8 cellular contexts compared by ENCODE assay signal in genomic region chr16:15025234-15025951, GRCh38. TPM values are rescaled to one million over a fixed set of nuclear protein-coding genes. Genes with fewer than 3 reads are reported as not detected.
DNase-seq lines count a peak whose midpoint lies in the region; ATAC-seq, FAIRE-seq and TF ChIP-seq lines count a peak whose summit lies in the region.
"Not testable (repeated sequence)": the region's sequence is repeated elsewhere in the genome, so short reads cannot be mapped to it uniquely, and the experiment has no call there.

No MANE protein-coding gene starts in this region.

- H3K79me2 ChIP-seq in mammary epithelial cell (ENCODE audit: insufficient read depth, low read length) (peaks cover 35% of the 10 kb centered on the region), osteoblast (ENCODE audit: insufficient read depth, low read length) (peaks cover 46% of the 10 kb centered on the region)
- H3K79me2 ChIP-seq in keratinocyte (ENCODE audit: control insufficient read depth, insufficient read depth, low read length): not testable (repeated sequence)

- not testable (repeated sequence) for H3K9me3 ChIP-seq in mammary epithelial cell (replicated peaks; ENCODE audit: insufficient read depth, low read length); keratinocyte (ENCODE audit: control insufficient read depth, low read depth, low read length); osteoblast (ENCODE audit: low read depth, low read length)

- H3K4me3 ChIP-seq in AG09309 (ENCODE audit: control insufficient read depth, low read depth, low read length); mammary epithelial cell (replicated peaks in 1 of 3; ENCODE audit: insufficient read depth in 1 of 3, low read depth in 2 of 3, low read length in 3 of 3); fibroblast of pulmonary artery (replicated peaks; ENCODE audit: low read depth, low read length); keratinocyte (ENCODE audit: control insufficient read depth in 2 of 3, extremely low read depth in 1 of 3, insufficient read depth in 2 of 3, low read depth in 1 of 3, low read length in 3 of 3); osteoblast (ENCODE audit: insufficient read depth, low read length): not testable (repeated sequence)

- H3K36me3 ChIP-seq in mammary epithelial cell (ENCODE audit: insufficient read depth, low read length): not testable (repeated sequence)
- H3K36me3 ChIP-seq in keratinocyte (ENCODE audit: control insufficient read depth in 2 of 2, extremely low read depth in 1 of 2, insufficient read depth in 2 of 2, low read length in 2 of 2) (peaks cover 13 to 17% of the 10 kb centered on the region in 2 experiments), osteoblast (ENCODE audit: insufficient read depth, low read length) (peaks cover 59% of the 10 kb centered on the region)

- ATAC-seq in SK-N-SH treated with all-trans-retinoic acid at 6 μM for 48 hours: peak; percentile 83

- not testable (repeated sequence) for H3K9me1 ChIP-seq in keratinocyte (ENCODE audit: control insufficient read depth, extremely low read depth, insufficient read depth, low read length)

- not testable (repeated sequence) for H4K20me1 ChIP-seq in mammary epithelial cell (ENCODE audit: insufficient read depth, low read length); keratinocyte (ENCODE audit: control insufficient read depth, extremely low read depth, insufficient read depth, low read length)
- peaks cover 33% of the 10 kb centered on the region for H4K20me1 ChIP-seq in osteoblast (ENCODE audit: insufficient read depth, low read length)

- CTCF ChIA-PET in mammary epithelial cell (lab: Charles Lee; ENCODE audit: low non-redundant PET): not testable (repeated sequence)

- TF ChIP-seq CTCF in AG09309 (IDR thresholded peaks at IDR 0.05; ENCODE audit: control insufficient read depth, insufficient read depth, low read depth, low read length, missing control alignments); mammary epithelial cell (conservative IDR thresholded peaks at IDR 0.05 in 1 of 2, IDR thresholded peaks at IDR 0.05 in 1 of 2; ENCODE audit: extremely low read depth in 1 of 2, insufficient read depth in 1 of 2, low read depth in 1 of 2, low read length in 2 of 2); fibroblast of pulmonary artery (IDR thresholded peaks at IDR 0.05; ENCODE audit: low read length, missing control alignments); keratinocyte (optimal IDR thresholded peaks at IDR 0.05 in 1 of 3, IDR thresholded peaks at IDR 0.05 in 1 of 3, conservative IDR thresholded peaks at IDR 0.05 in 1 of 3; ENCODE audit: extremely low read depth in 1 of 3, insufficient read depth in 2 of 3, low read length in 3 of 3); osteoblast (IDR thresholded peaks at IDR 0.05; ENCODE audit: extremely low read depth, low read depth, low read length): not testable (repeated sequence)

- not testable (repeated sequence) for H3K9ac ChIP-seq in mammary epithelial cell (ENCODE audit: insufficient read depth, low read length); keratinocyte (ENCODE audit: control insufficient read depth, extremely low read depth, insufficient read depth, low read length)

- DNase-seq in AG09309 (ENCODE audit: low read depth) (peak; percentile 4), HCEC 1CT (peak; percentile 69), mammary epithelial cell (peak; percentile 30), fibroblast of pulmonary artery (ENCODE audit: low read depth) (peak; percentile 77), stromal cell of bone marrow (ENCODE audit: low read depth) (peak; percentile 30)
- not testable (repeated sequence) for DNase-seq in keratinocyte (ENCODE audit: low read depth, low spot score); osteoblast (ENCODE audit: insufficient read length, low spot score, missing footprints)

- WGBS in mammary epithelial cell (ENCODE audit: low coverage, missing lambda C conversion rate): 72% methylated on average over 14 of the region's 14 CpGs

- H3K4me1 ChIP-seq in mammary epithelial cell (ENCODE audit: insufficient read depth, low read length) (peaks cover 28% of the 10 kb centered on the region), keratinocyte (ENCODE audit: control insufficient read depth, extremely low read depth, insufficient read depth, low read length) (peaks cover 11% of the 10 kb centered on the region), osteoblast (ENCODE audit: insufficient read depth, low read length) (peaks cover 24% of the 10 kb centered on the region)

- intact Hi-C loops in mammary epithelial cell (cut with micrococcal nuclease): not testable (repeated sequence)

- not testable (repeated sequence) for H3K27ac ChIP-seq in mammary epithelial cell (ENCODE audit: insufficient read depth, low read depth, low read length); keratinocyte (ENCODE audit: control insufficient read depth, insufficient read depth, low read length)
- peak overlapping the region; percentile 52 for H3K27ac ChIP-seq in osteoblast (ENCODE audit: low read depth, low read length)

- in situ Hi-C loops in mammary epithelial cell (cut with MboI; ENCODE audit: low sequenced_read_pairs in 2 of 2): not testable (repeated sequence)

- not testable (repeated sequence) for BruUV-seq in mammary epithelial cell (replicated peaks; lab: Mats Ljungman, UMichigan)

- not testable (repeated sequence) for H3K4me2 ChIP-seq in mammary epithelial cell (ENCODE audit: insufficient read depth, low read depth, low read length); keratinocyte (ENCODE audit: control insufficient read depth, extremely low read depth, insufficient read depth, low read depth, low read length)
- H3K4me2 ChIP-seq in osteoblast (ENCODE audit: insufficient read depth, low read length): peak overlapping the region; percentile 27

- H3K27me3 ChIP-seq in mammary epithelial cell (ENCODE audit: insufficient read depth, low read length); keratinocyte (ENCODE audit: control insufficient read depth, extremely low read depth, insufficient read depth, low read length); osteoblast (ENCODE audit: insufficient read depth, low read length): not testable (repeated sequence)

- dilution Hi-C loops in mammary epithelial cell (cut with HindIII; ENCODE audit: low sequenced_read_pairs); keratinocyte (cut with MboI; ENCODE audit: extremely low pct_ligation_motif_present, low sequenced_read_pairs): not testable (repeated sequence)

- not testable (repeated sequence) for H2AFZ ChIP-seq in mammary epithelial cell (ENCODE audit: low read depth, low read length); keratinocyte (ENCODE audit: control insufficient read depth, low read length); osteoblast (ENCODE audit: low read length)

- FAIRE-seq in keratinocyte (lab: Jason Lieb, UNC): peak; percentile 75

TF ChIP-seq in SK-N-SH treated with all-trans-retinoic acid at 6 μM for 48 hours, 23 proteins besides CTCF, POLR2A, EP300 and RAD21 (continues in another document):
- TF ChIP-seq ISL1 (CRISPR knock-in tag; IDR thresholded peaks at IDR 0.05): peak; percentile 38; the same call in 1 of the 2 replicates
- peak; percentile 57; the same call in 1 of the 2 replicates for TF ChIP-seq ZC3H10 (CRISPR knock-in tag; IDR thresholded peaks at IDR 0.05)
- 0 out of 2 replicates have a peak, but pooled peaks have one; percentile 40 for TF ChIP-seq PATZ1 (CRISPR knock-in tag; IDR thresholded peaks at IDR 0.05; ENCODE audit: borderline replicate concordance)

RNA-seq across cellular contexts. Expression of gene NTAN1, which starts 30.5 kb away (rescaled TPM):
- 10 to 100 TPM; 41.9 to 63.7 TPM for total RNA-seq in mammary epithelial cell
- polyA plus RNA-seq in mammary epithelial cell: 62.2 TPM
- 120 TPM for polyA minus RNA-seq in mammary epithelial cell
- polyA plus RNA-seq in keratinocyte: 88.1 to 127 TPM (median 99.6 TPM) in 3 replicates
- polyA plus RNA-seq in keratinocyte (2011; ENCODE audit: low read depth): 63.0 TPM
- 79.0 and 124 TPM in 2 replicates for polyA plus RNA-seq in keratinocyte (2011; cell fraction: cytosol; rRNA removed)
- 24.3 and 26.3 TPM in 2 replicates for polyA plus RNA-seq in keratinocyte (2011; cell fraction: nucleus; rRNA removed)
- polyA plus RNA-seq in keratinocyte (2012; ENCODE audit: low replicate concordance): 30.9 and 55.6 TPM in 2 replicates
- 78.6 to 99.0 TPM (median 91.4 TPM) in 3 replicates for polyA minus RNA-seq in keratinocyte
- 74.6 TPM for polyA minus RNA-seq in keratinocyte (2011; cell fraction: cytosol; rRNA and poly(A)+ RNA removed)
- polyA minus RNA-seq in keratinocyte (2011; cell fraction: nucleus; rRNA and poly(A)+ RNA removed): 8.5 and 15.7 TPM in 2 replicates
- 59.7 and 75.7 TPM in 2 replicates for total RNA-seq in osteoblast

RNA-seq across cellular contexts. Expression of gene PDXDC1, which starts 50.6 kb away (rescaled TPM):
- 10 to 100 TPM; 71.2 to 81.4 TPM for total RNA-seq in mammary epithelial cell
- 45.0 TPM for polyA plus RNA-seq in mammary epithelial cell
- polyA minus RNA-seq in mammary epithelial cell: 125 TPM
- 57.9 to 70.7 TPM (median 67.0 TPM) in 3 replicates for polyA plus RNA-seq in keratinocyte
- 100 TPM for polyA plus RNA-seq in keratinocyte (2011; ENCODE audit: low read depth)
- polyA plus RNA-seq in keratinocyte (2011; cell fraction: cytosol; rRNA removed): 40.9 and 71.4 TPM in 2 replicates
- polyA plus RNA-seq in keratinocyte (2011; cell fraction: nucleus; rRNA removed): 120 and 128 TPM in 2 replicates
- 37.7 and 57.3 TPM in 2 replicates for polyA plus RNA-seq in keratinocyte (2012; ENCODE audit: low replicate concordance)
- polyA minus RNA-seq in keratinocyte: 75.7 to 104 TPM (median 84.8 TPM) in 3 replicates
- 54.7 TPM for polyA minus RNA-seq in keratinocyte (2011; cell fraction: cytosol; rRNA and poly(A)+ RNA removed)
- polyA minus RNA-seq in keratinocyte (2011; cell fraction: nucleus; rRNA and poly(A)+ RNA removed): 37.6 and 88.2 TPM in 2 replicates
- 82.5 and 90.5 TPM in 2 replicates for total RNA-seq in osteoblast
